ENCODE assay signal across 1 cellular context in the genomic region with DNA sequence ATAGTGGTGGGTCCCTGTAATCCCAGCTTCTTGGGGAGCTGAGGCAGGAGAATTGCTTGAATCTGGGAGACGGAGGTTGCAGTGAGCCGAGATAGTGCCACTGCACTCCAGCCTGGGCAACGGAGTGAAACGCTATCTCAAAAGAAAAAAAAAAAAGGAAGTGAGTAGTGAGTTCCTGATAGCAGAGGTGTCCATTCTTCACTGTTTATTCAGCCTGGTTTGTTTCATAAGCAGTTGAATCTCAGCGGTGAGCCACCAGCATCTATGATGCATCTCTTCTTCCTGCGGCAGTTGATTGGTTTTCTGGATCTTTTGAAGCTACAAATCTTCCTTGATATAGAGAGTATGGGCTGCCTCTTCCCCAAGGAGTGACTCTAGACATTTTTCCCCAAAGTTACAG.
TF ChIP-seq lines count a peak whose summit lies in the region.

No MANE protein-coding gene starts in this region.

TF ChIP-seq in H1, 55 proteins besides CTCF, POLR2A, EP300 and RAD21 (continued from another document):
- TF ChIP-seq, protein P1, sequence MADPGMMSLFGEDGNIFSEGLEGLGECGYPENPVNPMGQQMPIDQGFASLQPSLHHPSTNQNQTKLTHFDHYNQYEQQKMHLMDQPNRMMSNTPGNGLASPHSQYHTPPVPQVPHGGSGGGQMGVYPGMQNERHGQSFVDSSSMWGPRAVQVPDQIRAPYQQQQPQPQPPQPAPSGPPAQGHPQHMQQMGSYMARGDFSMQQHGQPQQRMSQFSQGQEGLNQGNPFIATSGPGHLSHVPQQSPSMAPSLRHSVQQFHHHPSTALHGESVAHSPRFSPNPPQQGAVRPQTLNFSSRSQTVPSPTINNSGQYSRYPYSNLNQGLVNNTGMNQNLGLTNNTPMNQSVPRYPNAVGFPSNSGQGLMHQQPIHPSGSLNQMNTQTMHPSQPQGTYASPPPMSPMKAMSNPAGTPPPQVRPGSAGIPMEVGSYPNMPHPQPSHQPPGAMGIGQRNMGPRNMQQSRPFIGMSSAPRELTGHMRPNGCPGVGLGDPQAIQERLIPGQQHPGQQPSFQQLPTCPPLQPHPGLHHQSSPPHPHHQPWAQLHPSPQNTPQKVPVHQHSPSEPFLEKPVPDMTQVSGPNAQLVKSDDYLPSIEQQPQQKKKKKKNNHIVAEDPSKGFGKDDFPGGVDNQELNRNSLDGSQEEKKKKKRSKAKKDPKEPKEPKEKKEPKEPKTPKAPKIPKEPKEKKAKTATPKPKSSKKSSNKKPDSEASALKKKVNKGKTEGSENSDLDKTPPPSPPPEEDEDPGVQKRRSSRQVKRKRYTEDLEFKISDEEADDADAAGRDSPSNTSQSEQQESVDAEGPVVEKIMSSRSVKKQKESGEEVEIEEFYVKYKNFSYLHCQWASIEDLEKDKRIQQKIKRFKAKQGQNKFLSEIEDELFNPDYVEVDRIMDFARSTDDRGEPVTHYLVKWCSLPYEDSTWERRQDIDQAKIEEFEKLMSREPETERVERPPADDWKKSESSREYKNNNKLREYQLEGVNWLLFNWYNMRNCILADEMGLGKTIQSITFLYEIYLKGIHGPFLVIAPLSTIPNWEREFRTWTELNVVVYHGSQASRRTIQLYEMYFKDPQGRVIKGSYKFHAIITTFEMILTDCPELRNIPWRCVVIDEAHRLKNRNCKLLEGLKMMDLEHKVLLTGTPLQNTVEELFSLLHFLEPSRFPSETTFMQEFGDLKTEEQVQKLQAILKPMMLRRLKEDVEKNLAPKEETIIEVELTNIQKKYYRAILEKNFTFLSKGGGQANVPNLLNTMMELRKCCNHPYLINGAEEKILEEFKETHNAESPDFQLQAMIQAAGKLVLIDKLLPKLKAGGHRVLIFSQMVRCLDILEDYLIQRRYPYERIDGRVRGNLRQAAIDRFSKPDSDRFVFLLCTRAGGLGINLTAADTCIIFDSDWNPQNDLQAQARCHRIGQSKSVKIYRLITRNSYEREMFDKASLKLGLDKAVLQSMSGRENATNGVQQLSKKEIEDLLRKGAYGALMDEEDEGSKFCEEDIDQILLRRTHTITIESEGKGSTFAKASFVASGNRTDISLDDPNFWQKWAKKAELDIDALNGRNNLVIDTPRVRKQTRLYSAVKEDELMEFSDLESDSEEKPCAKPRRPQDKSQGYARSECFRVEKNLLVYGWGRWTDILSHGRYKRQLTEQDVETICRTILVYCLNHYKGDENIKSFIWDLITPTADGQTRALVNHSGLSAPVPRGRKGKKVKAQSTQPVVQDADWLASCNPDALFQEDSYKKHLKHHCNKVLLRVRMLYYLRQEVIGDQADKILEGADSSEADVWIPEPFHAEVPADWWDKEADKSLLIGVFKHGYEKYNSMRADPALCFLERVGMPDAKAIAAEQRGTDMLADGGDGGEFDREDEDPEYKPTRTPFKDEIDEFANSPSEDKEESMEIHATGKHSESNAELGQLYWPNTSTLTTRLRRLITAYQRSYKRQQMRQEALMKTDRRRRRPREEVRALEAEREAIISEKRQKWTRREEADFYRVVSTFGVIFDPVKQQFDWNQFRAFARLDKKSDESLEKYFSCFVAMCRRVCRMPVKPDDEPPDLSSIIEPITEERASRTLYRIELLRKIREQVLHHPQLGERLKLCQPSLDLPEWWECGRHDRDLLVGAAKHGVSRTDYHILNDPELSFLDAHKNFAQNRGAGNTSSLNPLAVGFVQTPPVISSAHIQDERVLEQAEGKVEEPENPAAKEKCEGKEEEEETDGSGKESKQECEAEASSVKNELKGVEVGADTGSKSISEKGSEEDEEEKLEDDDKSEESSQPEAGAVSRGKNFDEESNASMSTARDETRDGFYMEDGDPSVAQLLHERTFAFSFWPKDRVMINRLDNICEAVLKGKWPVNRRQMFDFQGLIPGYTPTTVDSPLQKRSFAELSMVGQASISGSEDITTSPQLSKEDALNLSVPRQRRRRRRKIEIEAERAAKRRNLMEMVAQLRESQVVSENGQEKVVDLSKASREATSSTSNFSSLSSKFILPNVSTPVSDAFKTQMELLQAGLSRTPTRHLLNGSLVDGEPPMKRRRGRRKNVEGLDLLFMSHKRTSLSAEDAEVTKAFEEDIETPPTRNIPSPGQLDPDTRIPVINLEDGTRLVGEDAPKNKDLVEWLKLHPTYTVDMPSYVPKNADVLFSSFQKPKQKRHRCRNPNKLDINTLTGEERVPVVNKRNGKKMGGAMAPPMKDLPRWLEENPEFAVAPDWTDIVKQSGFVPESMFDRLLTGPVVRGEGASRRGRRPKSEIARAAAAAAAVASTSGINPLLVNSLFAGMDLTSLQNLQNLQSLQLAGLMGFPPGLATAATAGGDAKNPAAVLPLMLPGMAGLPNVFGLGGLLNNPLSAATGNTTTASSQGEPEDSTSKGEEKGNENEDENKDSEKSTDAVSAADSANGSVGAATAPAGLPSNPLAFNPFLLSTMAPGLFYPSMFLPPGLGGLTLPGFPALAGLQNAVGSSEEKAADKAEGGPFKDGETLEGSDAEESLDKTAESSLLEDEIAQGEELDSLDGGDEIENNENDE (IDR thresholded peaks at IDR 0.05; ENCODE audit: insufficient replicate concordance, low read length): no peak
